In the genomic region with DNA sequence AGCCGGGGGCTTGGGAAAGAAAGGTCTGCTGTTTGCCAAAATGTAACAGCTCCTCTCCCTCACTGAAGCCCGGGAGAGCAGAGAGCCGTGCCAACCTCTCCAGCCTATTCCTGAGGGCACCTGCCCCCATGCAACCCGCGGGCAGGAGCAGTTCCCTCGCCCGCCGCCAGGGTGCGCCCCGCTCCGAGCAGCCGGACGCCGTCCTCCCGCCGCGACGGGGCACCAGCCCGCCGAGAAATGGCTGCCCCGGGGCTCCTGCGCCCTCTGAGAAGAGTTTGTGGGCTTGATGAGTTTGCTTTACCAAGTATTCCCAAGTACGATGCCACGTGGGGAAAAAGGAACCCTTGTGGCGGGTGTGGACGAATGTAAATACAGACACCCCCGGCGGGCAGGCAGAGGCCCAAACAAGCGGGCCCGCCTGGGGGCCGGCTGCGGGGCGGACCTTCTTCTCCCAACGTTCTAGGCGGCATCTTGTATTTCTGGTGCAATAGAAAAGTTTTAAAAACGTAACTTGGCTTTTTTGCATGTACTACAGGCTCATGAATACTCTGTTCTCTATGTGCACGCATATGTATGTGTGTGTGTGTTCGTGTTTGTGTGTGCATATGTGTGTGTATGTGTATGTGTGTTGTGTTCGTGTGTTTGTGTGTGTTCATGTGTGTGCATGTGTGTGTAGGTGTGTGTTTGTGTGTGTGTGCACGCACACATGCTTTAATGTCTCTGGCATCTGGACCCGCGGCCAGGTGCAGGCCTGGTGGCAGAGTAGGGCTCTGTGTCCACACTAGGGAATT, we compare ENCODE assay signal across 1 cellular context.
TF ChIP-seq lines count a peak whose summit lies in the region.

No MANE protein-coding gene starts in this region.

TF ChIP-seq in HEK293, 187 proteins besides CTCF, POLR2A, EP300 and RAD21 (continued from another document):
- TF ChIP-seq TSHZ1 (tag by site-specific recombination; IDR thresholded peaks at IDR 0.05; ENCODE audit: borderline replicate concordance): no peak
- no peak for TF ChIP-seq OSR2 (tag by site-specific recombination; IDR thresholded peaks at IDR 0.05)
- TF ChIP-seq SCRT1 (tag by site-specific recombination; IDR thresholded peaks at IDR 0.05; ENCODE audit: borderline replicate concordance): no peak
- TF ChIP-seq ZNF677 (tag by site-specific recombination; IDR thresholded peaks at IDR 0.05): no peak
- TF ChIP-seq ZNF202 (tag by site-specific recombination; IDR thresholded peaks at IDR 0.05; ENCODE audit: borderline replicate concordance): no peak
- no peak for TF ChIP-seq ZNF404 (tag by site-specific recombination; IDR thresholded peaks at IDR 0.05)
- no peak for TF ChIP-seq ZNF292 (tag by site-specific recombination; IDR thresholded peaks at IDR 0.05; ENCODE audit: borderline replicate concordance, low read depth)
- TF ChIP-seq ZNF670 (tag by site-specific recombination; IDR thresholded peaks at IDR 0.05; ENCODE audit: low read depth): no peak
- no peak for TF ChIP-seq ZBTB21 (tag by site-specific recombination; IDR thresholded peaks at IDR 0.05)
- TF ChIP-seq PRDM6 (tag by site-specific recombination; IDR thresholded peaks at IDR 0.05): no peak
- TF ChIP-seq ZNF513 (tag by site-specific recombination; IDR thresholded peaks at IDR 0.05): no peak
- no peak for TF ChIP-seq KLF7 (tag by site-specific recombination; IDR thresholded peaks at IDR 0.05; ENCODE audit: borderline replicate concordance)
- TF ChIP-seq ZSCAN23 (tag by site-specific recombination; IDR thresholded peaks at IDR 0.05): no peak
- peak; percentile 91 for TF ChIP-seq ZBTB8A (tag by site-specific recombination; IDR thresholded peaks at IDR 0.05)
- TF ChIP-seq KLF16 (tag by site-specific recombination; IDR thresholded peaks at IDR 0.05): no peak
- peak; percentile 76; the same call in 1 of the 2 replicates for TF ChIP-seq ZSCAN30 (tag by site-specific recombination; IDR thresholded peaks at IDR 0.05)
- no peak for TF ChIP-seq ZNF645 (tag by site-specific recombination; IDR thresholded peaks at IDR 0.05)
